Comparison of ENCODE assay signal across 23 cellular contexts in genomic region chr9:136466155-136466541, GRCh38.
"Had no signal": no experiment of that assay in that cellular context is flagged by ENCODE, and none has a peak within 500 bp of the region (broad histone marks: within the 10 kb centered on the region; RNA-seq: fewer than 3 reads in every experiment).

No MANE protein-coding gene starts in this region.

- H3K4me2 ChIP-seq: SK-N-SH had no signal

- H3K4me3 Mint-ChIP-seq: IgD-negative memory B cell had no signal

- FAIRE-seq: RCC 7860 had no signal

- H3K27me3 ChIP-seq: MG63 had no signal

- H3K27me3 Mint-ChIP-seq: IgD-negative memory B cell had no signal

- H3K9me3 ChIP-seq: MG63, SK-N-SH had no signal

- H3K4me1 Mint-ChIP-seq: IgD-negative memory B cell had no signal

- DNase-seq: KBM-7, MG63, NCI-H1092, NCI-H1105 treated with DMSO at 0.1 percent for 48 hours, NCI-H1417 treated with DMSO at 0.1 percent for 48 hours, NCI-H146, NCI-H1694 treated with DMSO at 0.1 percent for 48 hours, NCI-H1930, NCI-H2081, NCI-H2107, NCI-H2171, NCI-H226, NCI-H446, NCI-H510A, NCI-H524 treated with DMSO at 0.1 percent for 48 hours, NCI-H69, NCI-H774, RPMI8226, SHP77, SK-N-SH, SW 1271 had no signal

- H3K9me3 Mint-ChIP-seq: IgD-negative memory B cell had no signal

- H3K4me3 ChIP-seq: MG63 had no signal

- H3K27ac Mint-ChIP-seq: IgD-negative memory B cell had no signal

- H3K9ac ChIP-seq: SK-N-SH had no signal
